In the genomic region with DNA sequence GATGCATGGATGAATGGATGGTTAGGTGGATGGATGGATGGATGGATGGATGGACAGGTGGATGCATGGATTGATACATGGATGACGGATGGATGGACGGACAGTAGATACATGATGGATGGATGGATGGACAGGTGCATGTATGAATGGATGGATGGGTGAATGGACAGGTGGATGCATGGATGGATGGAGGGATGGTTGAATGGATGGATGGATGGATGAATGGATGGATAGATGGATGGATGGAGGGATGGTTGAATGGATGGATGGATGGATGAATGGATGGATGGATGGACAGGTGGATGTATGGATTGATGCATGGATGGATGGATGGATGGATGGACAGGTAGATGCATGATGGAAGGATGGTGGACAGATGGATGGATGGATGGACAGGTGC, we compare ENCODE assay signal across 20 cellular contexts. TPM values are rescaled to one million over a fixed set of nuclear protein-coding genes. Genes with fewer than 3 reads are reported as not detected.
DNase-seq lines count a peak whose midpoint lies in the region; ATAC-seq, FAIRE-seq and TF ChIP-seq lines count a peak whose summit lies in the region.
"Had no signal": no experiment of that assay in that cellular context is flagged by ENCODE, and none has a peak within 500 bp of the region (broad histone marks: within the 10 kb centered on the region; RNA-seq: fewer than 3 reads in every experiment).

No MANE protein-coding gene starts in this region.

- no peak overlapping the region for H3K4ac ChIP-seq in neuronal stem cell (ENCODE audit: low read length)

- H3K79me1 ChIP-seq in neuronal stem cell (ENCODE audit: low read depth, low read length), result no peaks in the 10 kb centered on the region

- no peak overlapping the region for H2AFZ ChIP-seq in neuronal stem cell (ENCODE audit: low read length)

- H3K27me3 Mint-ChIP-seq in activated T-cell treated with anti-CD3 and anti-CD28 coated beads, Interleukin-2, amount 50 U/mL, for 24 hours, result no peaks in the 10 kb centered on the region
- H3K27me3 Mint-ChIP-seq: CD4-positive, alpha-beta memory T cell had no signal

- no peak overlapping the region for H2BK15ac ChIP-seq in neuronal stem cell (ENCODE audit: low read length)

- no peak overlapping the region for H3K4me2 ChIP-seq in neuronal stem cell (ENCODE audit: insufficient read depth, low read length, poor library complexity, severe bottlenecking)

- no peak overlapping the region for H2BK120ac ChIP-seq in neuronal stem cell (ENCODE audit: low read depth, low read length)

- H3K4me3 Mint-ChIP-seq in activated T-cell treated with anti-CD3 and anti-CD28 coated beads, Interleukin-2, amount 50 U/mL, for 24 hours, result no peak overlapping the region
- H3K4me3 Mint-ChIP-seq: CD4-positive, alpha-beta memory T cell; HFFc6 had no signal

- no peak overlapping the region for H3K23ac ChIP-seq in neuronal stem cell (ENCODE audit: low read depth, low read length, poor library complexity)

- no peak overlapping the region for H2BK12ac ChIP-seq in neuronal stem cell (ENCODE audit: low read length)

- peaks cover 0 to 4% of the 10 kb centered on the region in 2 donors for H3K36me3 ChIP-seq in neuronal stem cell (replicated peaks in 1 of 2; ENCODE audit: control insufficient read depth in 2 of 2, insufficient read depth in 2 of 2, low read length in 2 of 2)

- no peaks in the 10 kb centered on the region for H3K9me3 Mint-ChIP-seq in activated T-cell treated with anti-CD3 and anti-CD28 coated beads, Interleukin-2, amount 50 U/mL, for 24 hours
- H3K9me3 Mint-ChIP-seq: CD4-positive, alpha-beta memory T cell; HFFc6 had no signal

- peaks cover 0 to 4% (median 0%) of the 10 kb centered on the region in 3 experiments for H3K27me3 ChIP-seq in neuronal stem cell (ENCODE audit: control insufficient read depth in 3 of 3, insufficient read depth in 3 of 3, low read depth in 1 of 3, low read length in 3 of 3)

- H2BK5ac ChIP-seq in neuronal stem cell (ENCODE audit: low read length), result no peak overlapping the region

- H3K14ac ChIP-seq in neuronal stem cell (ENCODE audit: low read length), result no peak overlapping the region

- no peak overlapping the region for H4K91ac ChIP-seq in neuronal stem cell (ENCODE audit: low read depth, low read length, poor library complexity)

- H3K18ac ChIP-seq in neuronal stem cell (ENCODE audit: low read length), result no peak overlapping the region

- peaks cover 17 to 23% of the 10 kb centered on the region in 2 donors for H3K4me1 ChIP-seq in neuronal stem cell (ENCODE audit: control insufficient read depth in 2 of 2, insufficient read depth in 1 of 2, low read depth in 1 of 2, low read length in 2 of 2)

- H3K36me3 Mint-ChIP-seq in activated T-cell treated with anti-CD3 and anti-CD28 coated beads, Interleukin-2, amount 50 U/mL, for 24 hours (ENCODE audit: low read depth), result peaks cover 3% of the 10 kb centered on the region
- H3K36me3 Mint-ChIP-seq: CD4-positive, alpha-beta memory T cell had no signal

- ATAC-seq in HG03520 (IDR thresholded peaks at IDR 0.05; ENCODE audit: unreplicated experiment), result no peak

- no peak for DNase-seq in GM12892 (ENCODE audit: insufficient read length)
- DNase-seq in HTR-8/SVneo (ENCODE audit: insufficient read length, low spot score), result no peak
- no peak for DNase-seq in neuronal stem cell (ENCODE audit: low spot score)
- DNase-seq in activated T-cell treated with anti-CD3 and anti-CD28 coated beads, Interleukin-2, amount 50 U/mL, for 24 hours, result no peak
- DNase-seq in NCI-H187 (lab: John Stamatoyannopoulos, UW), result no peak
- DNase-seq: C1 segment of cervical spinal cord; Calu3; CD4-positive, alpha-beta memory T cell; COR-L47; DMS53; DMS79 treated with DMSO at 0.1 percent for 48 hours; GF-D8; GOT3; H7; HCEC 1CT; HFFc6 had no signal

- H3K27ac ChIP-seq in neuronal stem cell (replicated peaks; ENCODE audit: low read length), result no peak overlapping the region
- H3K27ac ChIP-seq: 22Rv1 had no signal

- peaks cover 0 to 7% of the 10 kb centered on the region in 2 donors for H3K9me3 ChIP-seq in neuronal stem cell (replicated peaks in 1 of 2; ENCODE audit: control insufficient read depth in 2 of 2, insufficient read depth in 1 of 2, low read depth in 1 of 2, low read length in 2 of 2)

- TF ChIP-seq POLR2A in GM12892 (IDR thresholded peaks at IDR 0.05; ENCODE audit: low read depth, low read length), result no peak

- peak overlapping the region; percentile 2 for H3K9ac ChIP-seq in neuronal stem cell (ENCODE audit: low read depth, low read length, poor library complexity)

- peak overlapping the region in 1 of 2 donors; percentile 23 for H3K4me3 ChIP-seq in neuronal stem cell (ENCODE audit: low read length in 2 of 2)

- H3K4me1 Mint-ChIP-seq in activated T-cell treated with anti-CD3 and anti-CD28 coated beads, Interleukin-2, amount 50 U/mL, for 24 hours (ENCODE audit: low read depth), result no peaks in the 10 kb centered on the region
- H3K4me1 Mint-ChIP-seq: CD4-positive, alpha-beta memory T cell had no signal

- no CpG with 5 or more reads among the region's 2 CpGs for WGBS in neuronal stem cell (ENCODE audit: extremely low coverage in 2 of 2, insufficient read length in 2 of 2, insufficient replicate concordance in 1 of 2), 2 donors

- FAIRE-seq in GM12892 (lab: Jason Lieb, UNC) (peak; percentile 58), HTR-8/SVneo (lab: Jason Lieb, UNC) (peak; percentile 74)
- FAIRE-seq: A204.1, GM12891 had no signal

- no peak overlapping the region for H2AK5ac ChIP-seq in neuronal stem cell (ENCODE audit: low read depth, low read length)

- H3K27ac Mint-ChIP-seq in activated T-cell treated with anti-CD3 and anti-CD28 coated beads, Interleukin-2, amount 50 U/mL, for 24 hours, result no peak overlapping the region
- H3K27ac Mint-ChIP-seq: CD4-positive, alpha-beta memory T cell; HFFc6 had no signal

- H4K8ac ChIP-seq in neuronal stem cell (ENCODE audit: low read depth, low read length), result no peak overlapping the region

RNA-seq across cellular contexts. Expression of gene MACROD1, which starts 51.7 kb away (rescaled TPM):
- polyA plus RNA-seq in GM12892 (2012; ENCODE audit: missing spikeins), result 4.2 TPM
- polyA plus RNA-seq in neuronal stem cell (2013, experiment 1 of 2), result 20.5 TPM
- 20.6 TPM for polyA plus RNA-seq in neuronal stem cell (2013, experiment 2 of 2)
